Comparison of ENCODE assay signal across 27 cellular contexts in genomic region chr11:72576661-72577060, GRCh38.
DNase-seq lines count a peak whose midpoint lies in the region; ATAC-seq and TF ChIP-seq lines count a peak whose summit lies in the region.
"Had no signal": no experiment of that assay in that cellular context is flagged by ENCODE, and none has a peak within 500 bp of the region (broad histone marks: within the 10 kb centered on the region; RNA-seq: fewer than 3 reads in every experiment).

No MANE protein-coding gene starts in this region.

- H3K27ac ChIP-seq in HEK293 (ENCODE audit: extremely low read depth, low read depth, low read length): no peak overlapping the region
- H3K27ac ChIP-seq: A549, C4-2B, PC-9 had no signal

- H3K36me3 Mint-ChIP-seq in CD14-positive monocyte: no peaks in the 10 kb centered on the region
- H3K36me3 Mint-ChIP-seq: CD8-positive, alpha-beta memory T cell had no signal

- no peaks in the 10 kb centered on the region; the same call in 1 of the 2 replicates for H3K4me1 ChIP-seq in HEK293 (ENCODE audit: control insufficient read depth, insufficient read depth, low read length)

- peaks cover 15 to 29% (median 22%) of the 10 kb centered on the region in 3 donors for H3K27me3 Mint-ChIP-seq in CD14-positive monocyte (ENCODE audit: low read depth in 3 of 3)

- CTCF ChIA-PET in HEK293 (lab: Yijun Ruan, JAX): interaction anchor here (0.7 to 2.0 kb wide), 3 partner anchors 11 to 107 kb away, joined by 4 to 6 read pairs (median 5); no protein-coding TSS in a partner anchor

- peaks cover 13% of the 10 kb centered on the region for H3K4me1 Mint-ChIP-seq in CD14-positive monocyte

- no peaks in the 10 kb centered on the region for H3K36me3 ChIP-seq in HEK293 (ENCODE audit: control insufficient read depth in 2 of 2, insufficient read depth in 1 of 2, low read length in 2 of 2)
- H3K36me3 ChIP-seq: MG63 had no signal

- POLR2A ChIA-PET in HEK293 (lab: Yijun Ruan, JAX): no interaction called here

- H3K4me3 ChIP-seq in HEK293 (ENCODE audit: low read depth, low read length): no peak overlapping the region
- H3K4me3 ChIP-seq: A549, MG63, PC-9 had no signal

- H3K27ac Mint-ChIP-seq in CD14-positive monocyte: no peak overlapping the region
- H3K27ac Mint-ChIP-seq: CD8-positive, alpha-beta memory T cell had no signal

- no peak overlapping the region for H3K4me3 Mint-ChIP-seq in CD14-positive monocyte
- H3K4me3 Mint-ChIP-seq: CD8-positive, alpha-beta memory T cell had no signal

- H3K9me3 ChIP-seq in HEK293 (ENCODE audit: control insufficient read depth, insufficient read depth, low read depth, low read length): no peaks in the 10 kb centered on the region
- H3K9me3 ChIP-seq: A549, MG63 had no signal

- peaks cover 0 to 4% (median 0%) of the 10 kb centered on the region in 7 donors for H3K9me3 Mint-ChIP-seq in CD14-positive monocyte
- H3K9me3 Mint-ChIP-seq: CD8-positive, alpha-beta memory T cell had no signal

- intact Hi-C loops in CD14-positive monocyte (cut with micrococcal nuclease): loop anchor here in 1 of 2 donors (5.0 kb wide), 1 partner anchor 104 kb away; no protein-coding TSS in a partner anchor
- intact Hi-C loops in posterior vena cava (cut with DNase I): loop anchor here (10.0 kb wide), 1 partner anchor 102 kb away; no protein-coding TSS in a partner anchor

- TF ChIP-seq CTCF in CD14-positive monocyte (IDR thresholded peaks at IDR 0.05) (no peak), HEK293 (tag by site-specific recombination; IDR thresholded peaks at IDR 0.05) (no peak)

- no peak for ATAC-seq in HG03139 (IDR thresholded peaks at IDR 0.05; ENCODE audit: unreplicated experiment)
- ATAC-seq: A549, HCT116 had no signal

- peak; percentile 12 for DNase-seq in CD14-positive monocyte (ENCODE audit: low spot score)
- peak; percentile 30 for DNase-seq in islet precursor cell
- peak; percentile 58 for DNase-seq in posterior vena cava (ENCODE audit: low spot score)
- no peak for DNase-seq in glomerular visceral epithelial cell (ENCODE audit: extremely low spot score)
- no peak for DNase-seq in Ammon's horn (ENCODE audit: low spot score)
- DNase-seq in ecto neural progenitor cell (ENCODE audit: low spot score): no peak
- DNase-seq: AML-193, DMS 273 treated with DMSO at 0.1 percent for 48 hours, DMS79, EL, GDM1, KG1, MG63, NCI-H1105 treated with DMSO at 0.1 percent for 48 hours, NCI-H2029 treated with DMSO at 0.1 percent for 48 hours, NCI-H446 treated with DMSO at 0.1 percent for 48 hours, NCI-H526, NCI-H82, PC-9, RPMI8226, SHP77 treated with DMSO at 0.1 percent for 48 hours had no signal

TF ChIP-seq in HEK293, 187 proteins besides CTCF, POLR2A, EP300 and RAD21:
- TF ChIP-seq, protein P1, sequence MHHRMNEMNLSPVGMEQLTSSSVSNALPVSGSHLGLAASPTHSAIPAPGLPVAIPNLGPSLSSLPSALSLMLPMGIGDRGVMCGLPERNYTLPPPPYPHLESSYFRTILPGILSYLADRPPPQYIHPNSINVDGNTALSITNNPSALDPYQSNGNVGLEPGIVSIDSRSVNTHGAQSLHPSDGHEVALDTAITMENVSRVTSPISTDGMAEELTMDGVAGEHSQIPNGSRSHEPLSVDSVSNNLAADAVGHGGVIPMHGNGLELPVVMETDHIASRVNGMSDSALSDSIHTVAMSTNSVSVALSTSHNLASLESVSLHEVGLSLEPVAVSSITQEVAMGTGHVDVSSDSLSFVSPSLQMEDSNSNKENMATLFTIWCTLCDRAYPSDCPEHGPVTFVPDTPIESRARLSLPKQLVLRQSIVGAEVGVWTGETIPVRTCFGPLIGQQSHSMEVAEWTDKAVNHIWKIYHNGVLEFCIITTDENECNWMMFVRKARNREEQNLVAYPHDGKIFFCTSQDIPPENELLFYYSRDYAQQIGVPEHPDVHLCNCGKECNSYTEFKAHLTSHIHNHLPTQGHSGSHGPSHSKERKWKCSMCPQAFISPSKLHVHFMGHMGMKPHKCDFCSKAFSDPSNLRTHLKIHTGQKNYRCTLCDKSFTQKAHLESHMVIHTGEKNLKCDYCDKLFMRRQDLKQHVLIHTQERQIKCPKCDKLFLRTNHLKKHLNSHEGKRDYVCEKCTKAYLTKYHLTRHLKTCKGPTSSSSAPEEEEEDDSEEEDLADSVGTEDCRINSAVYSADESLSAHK (tag by site-specific recombination; IDR thresholded peaks at IDR 0.05): peak; percentile 84
- no peak for TF ChIP-seq PRDM1 (tag by site-specific recombination; IDR thresholded peaks at IDR 0.05)

Comparison
In these comparisons a context has a peak if more than half of its experiments do, and no peak if none do; other contexts are left out.
1. DNase-seq: peak in CD14-positive monocyte (single experiment), islet precursor cell (single experiment) and posterior vena cava (single experiment); none in glomerular visceral epithelial cell (single experiment), Ammon's horn (single experiment) and ecto neural progenitor cell (single experiment).